In genomic region chr16:57863434-57864160, GRCh38 we compare ENCODE assay signal across 9 cellular contexts.
DNase-seq lines count a peak whose midpoint lies in the region; TF ChIP-seq lines count a peak whose summit lies in the region.
"Had no signal": no experiment of that assay in that cellular context is flagged by ENCODE, and none has a peak within 500 bp of the region (broad histone marks: within the 10 kb centered on the region; RNA-seq: fewer than 3 reads in every experiment).

No MANE protein-coding gene starts in this region.

- H3K27me3 ChIP-seq in thyroid gland, result no peaks in the 10 kb centered on the region
- H3K27me3 ChIP-seq: BLaER1 treated with 17β-estradiol and CSF1 and Interleukin-3, amounts not matched to agents 10 nM and 100 nM had no signal

- no peaks in the 10 kb centered on the region for H3K36me3 ChIP-seq in thyroid gland
- H3K36me3 ChIP-seq: BLaER1 treated with 17β-estradiol and CSF1 and Interleukin-3, amounts not matched to agents 10 nM and 100 nM had no signal

- H3K27me3 Mint-ChIP-seq in CD14-positive monocyte (ENCODE audit: low read depth in 3 of 3), result peaks cover 5 to 12% (median 5%) of the 10 kb centered on the region in 3 donors

- H3K9me3 ChIP-seq in thyroid gland, result no peaks in the 10 kb centered on the region
- H3K9me3 ChIP-seq: BLaER1 treated with 17β-estradiol and CSF1 and Interleukin-3, amounts not matched to agents 10 nM and 100 nM had no signal

- H3K27ac Mint-ChIP-seq in CD14-positive monocyte, result peak overlapping the region in 1 of 7 donors; percentile 56

- no peak overlapping the region for H3K4me3 Mint-ChIP-seq in CD14-positive monocyte

- no peak overlapping the region for H3K27ac ChIP-seq in thyroid gland
- H3K27ac ChIP-seq: BLaER1 treated with 17β-estradiol and CSF1 and Interleukin-3, amounts not matched to agents 10 nM and 100 nM had no signal

- H3K4me1 ChIP-seq in thyroid gland, result no peaks in the 10 kb centered on the region

- peak; percentile 30 for DNase-seq in NCI-H146 (lab: John Stamatoyannopoulos, UW)
- no peak for DNase-seq in NCI-H146 treated with DMSO at 0.1 percent for 48 hours (lab: John Stamatoyannopoulos, UW; ENCODE audit: unreplicated experiment)
- DNase-seq in NCI-H748 (lab: John Stamatoyannopoulos, UW; ENCODE audit: unreplicated experiment), result peak; percentile 53
- DNase-seq in cardiac fibroblast (ENCODE audit: low read depth in 2 of 2), result peak; percentile 83 to 89
- peak; percentile 80 for DNase-seq in kidney glomerular epithelial cell (lab: John Stamatoyannopoulos, UW)
- peak; percentile 69 to 74 for DNase-seq in thyroid gland
- no peak for DNase-seq in HuH-7.5 (ENCODE audit: low spot score)
- no peak for DNase-seq in CD14-positive monocyte (ENCODE audit: low spot score)

- H3K9me3 Mint-ChIP-seq in CD14-positive monocyte, result no peaks in the 10 kb centered on the region

- H3K4me3 ChIP-seq in cardiac fibroblast (replicated peaks in 1 of 2; ENCODE audit: low read depth in 2 of 2, low read length in 2 of 2) (no peak overlapping the region), thyroid gland (replicated peaks in 1 of 3) (no peak overlapping the region)
- H3K4me3 ChIP-seq: BLaER1 treated with 17β-estradiol and CSF1 and Interleukin-3, amounts not matched to agents 10 nM and 100 nM had no signal

- 1 to 2% methylated on average over 5 of the region's 5 CpGs for WGBS in thyroid gland, 2 donors

- peak; percentile 63 for TF ChIP-seq CTCF in cardiac fibroblast (IDR thresholded peaks at IDR 0.05; ENCODE audit: low read depth, low read length)
- peak in 5 of 6 experiments; percentile 40 to 84 (median 74) for TF ChIP-seq CTCF in thyroid gland (IDR thresholded peaks at IDR 0.05)
- no peak for TF ChIP-seq CTCF in CD14-positive monocyte (IDR thresholded peaks at IDR 0.05)

- H3K36me3 Mint-ChIP-seq in CD14-positive monocyte, result no peaks in the 10 kb centered on the region

- intact Hi-C loops in thyroid gland (cut with DNase I), result loop anchor here (2.0 to 10.0 kb wide), 2 partner anchors 107 to 289 kb away; no protein-coding TSS in a partner anchor
- intact Hi-C loops in CD14-positive monocyte (cut with micrococcal nuclease), result no loop called here

- peaks cover 7% of the 10 kb centered on the region for H3K4me1 Mint-ChIP-seq in CD14-positive monocyte

- no peak for TF ChIP-seq POLR2A in thyroid gland (IDR thresholded peaks at IDR 0.05)

Comparison
In these comparisons a context has a peak if more than half of its experiments do, and no peak if none do; other contexts are left out.
1. DNase-seq: peak in NCI-H146 (single experiment), NCI-H748 (single experiment), cardiac fibroblast (2 of 2), kidney glomerular epithelial cell (single experiment) and thyroid gland (2 of 2); none in NCI-H146 treated with DMSO at 0.1 percent for 48 hours (single experiment), HuH-7.5 (single experiment) and CD14-positive monocyte (single experiment).